13 cellular contexts compared by ENCODE assay signal in genomic region chr16:88809068-88809675, GRCh38. TPM values are rescaled to one million over a fixed set of nuclear protein-coding genes. Genes with fewer than 3 reads are reported as not detected.
DNase-seq lines count a peak whose midpoint lies in the region; ATAC-seq and TF ChIP-seq lines count a peak whose summit lies in the region.
"Had no signal": no experiment of that assay in that cellular context is flagged by ENCODE, and none has a peak within 500 bp of the region (broad histone marks: within the 10 kb centered on the region; RNA-seq: fewer than 3 reads in every experiment).

No MANE protein-coding gene starts in this region.

- H3K4me1 ChIP-seq in GM23338 (ENCODE audit: insufficient read depth): no peaks in the 10 kb centered on the region; the same call in 1 of the 2 replicates

- H4K20me1 ChIP-seq in GM23338 (replicated peaks; ENCODE audit: insufficient read depth): no peaks in the 10 kb centered on the region; the same call in none of the 2 replicates

- CTCF ChIA-PET in T-cell (lab: Charles Lee): no interaction called here

- H3K27me3 Mint-ChIP-seq in GM23338 (ENCODE audit: insufficient read depth, low read depth, poor library complexity): peaks cover 48% of the 10 kb centered on the region
- no peaks in the 10 kb centered on the region for H3K27me3 Mint-ChIP-seq in T-cell
- no peaks in the 10 kb centered on the region for H3K27me3 Mint-ChIP-seq in mesothelial cell of epicardium (ENCODE audit: low read depth)

- peaks cover 19% of the 10 kb centered on the region for H3K36me3 ChIP-seq in GM23338 (ENCODE audit: insufficient read depth)

- DNase-seq in NCI-H82 (lab: John Stamatoyannopoulos, UW) (peak; percentile 27), NCI-H82 treated with DMSO at 0.1 percent for 48 hours (lab: John Stamatoyannopoulos, UW; ENCODE audit: unreplicated experiment) (no peak), GM23338 (ENCODE audit: low spot score) (no peak), T-cell (no peak), mesothelial cell of epicardium (ENCODE audit: low spot score in 2 of 2, unreplicated experiment in 2 of 2) (no peak), Ammon's horn (ENCODE audit: low spot score) (no peak), Right ventricle myocardium inferior (ENCODE audit: missing footprints) (no peak), HK-2 (ENCODE audit: unreplicated experiment) (no peak)
- DNase-seq: activated gamma-delta T cell, endodermal cell, NCI-H1436 treated with DMSO at 0.1 percent for 48 hours, stomach had no signal

- H3K4me3 ChIP-seq in GM23338: no peak overlapping the region
- H3K4me3 ChIP-seq: smooth muscle cell had no signal

- peak overlapping the region; percentile 55; the same call in 1 of the 2 replicates for H3K27ac ChIP-seq in GM23338 (ENCODE audit: low read depth)

- peak overlapping the region; percentile 40; the same call in 2 of the 3 replicates for H3K4me3 Mint-ChIP-seq in GM23338
- H3K4me3 Mint-ChIP-seq in T-cell: peak overlapping the region; percentile 13 to 21 (median 15)
- H3K4me3 Mint-ChIP-seq in mesothelial cell of epicardium: peak overlapping the region; percentile 30

- intact Hi-C loops in Right ventricle myocardium inferior (cut with DNase I): no loop called here

- H3K9me3 Mint-ChIP-seq in GM23338: peaks cover 4% of the 10 kb centered on the region; the same call in 1 of the 3 replicates
- H3K9me3 Mint-ChIP-seq in T-cell: no peaks in the 10 kb centered on the region
- no peaks in the 10 kb centered on the region for H3K9me3 Mint-ChIP-seq in mesothelial cell of epicardium
- H3K9me3 Mint-ChIP-seq: endodermal cell had no signal

- peaks cover 11% of the 10 kb centered on the region; the same call in 2 of the 3 replicates for H3K4me1 Mint-ChIP-seq in GM23338
- peaks cover 12 to 27% (median 14%) of the 10 kb centered on the region in 3 donors for H3K4me1 Mint-ChIP-seq in T-cell
- peaks cover 13% of the 10 kb centered on the region for H3K4me1 Mint-ChIP-seq in mesothelial cell of epicardium

- H2AFZ ChIP-seq in GM23338: no peak overlapping the region

- POLR2A ChIA-PET in T-cell (lab: Charles Lee): no interaction called here

- H3K27me3 ChIP-seq in GM23338 (ENCODE audit: insufficient read depth): no peaks in the 10 kb centered on the region

- no peak for ATAC-seq in GM23338
- no peak for ATAC-seq in T-cell (replicated peaks in 1 of 4)
- no peak for ATAC-seq in Right ventricle myocardium inferior

- H3K79me2 ChIP-seq in GM23338 (replicated peaks; ENCODE audit: insufficient read depth): peaks cover 23% of the 10 kb centered on the region

- no peak overlapping the region for H3K4me2 ChIP-seq in GM23338

- H3F3A ChIP-seq in GM23338 (replicated peaks; ENCODE audit: low read depth): peaks cover 62% of the 10 kb centered on the region

- H3K9me2 ChIP-seq in GM23338 (ENCODE audit: insufficient read depth): no peaks in the 10 kb centered on the region

- TF ChIP-seq CTCF in GM23338 (conservative IDR thresholded peaks at IDR 0.05; ENCODE audit: low read depth in 2 of 2) (no peak), mesothelial cell of epicardium (IDR thresholded peaks at IDR 0.05; ENCODE audit: unreplicated experiment) (no peak)

- H3K27ac Mint-ChIP-seq in GM23338 (peak overlapping the region; percentile 70; the same call in 1 of the 2 replicates), T-cell (peak overlapping the region in 1 of 2 donors; percentile 58), mesothelial cell of epicardium (no peak overlapping the region)

- peaks cover 61% of the 10 kb centered on the region for H3K36me3 Mint-ChIP-seq in GM23338 (ENCODE audit: low read depth)
- no peaks in the 10 kb centered on the region for H3K36me3 Mint-ChIP-seq in T-cell
- H3K36me3 Mint-ChIP-seq in mesothelial cell of epicardium: no peaks in the 10 kb centered on the region

TF ChIP-seq in GM23338, 12 proteins besides CTCF, POLR2A, EP300 and RAD21:
- TF ChIP-seq NANOG (IDR thresholded peaks at IDR 0.05; ENCODE audit: borderline replicate concordance) (no peak), POLR2AphosphoS5 (IDR thresholded peaks at IDR 0.05; ENCODE audit: low read depth) (peak; percentile 63)

RNA-seq across cellular contexts. Expression of gene APRT, which starts 2.6 kb away (rescaled TPM):
- 250 and 258 TPM in 2 replicates for total RNA-seq in GM23338 (2014; rRNA removed; shearing (Covaris generic))
- 522 and 536 TPM in 2 replicates for polyA plus RNA-seq in GM23338 (2016; fragmentation: Nextera tagmentation; extraction: Ambion mirVana)
- total RNA-seq in T-cell (100 to 1,000 TPM; 166 to 245 (median 228) TPM), mesothelial cell of epicardium (95.9 to 99.2 TPM (median 96.2 TPM) in 3 replicates), Right ventricle myocardium inferior (45.3 TPM)

RNA-seq across cellular contexts. Expression of gene CDT1, which starts 5.6 kb away (rescaled TPM):
- total RNA-seq in GM23338 (2014; rRNA removed; shearing (Covaris generic)): 114 and 187 TPM in 2 replicates
- 32.6 and 36.1 TPM in 2 replicates for polyA plus RNA-seq in GM23338 (2016; fragmentation: Nextera tagmentation; extraction: Ambion mirVana)
- 1 to 10 TPM in 4 of 5 donors, under 1 TPM in 1; 0.93 to 3.7 (median 1.5) TPM for total RNA-seq in T-cell
- 14.1 to 15.9 TPM (median 14.6 TPM) in 3 replicates for total RNA-seq in mesothelial cell of epicardium
- 0.65 TPM for total RNA-seq in Right ventricle myocardium inferior

RNA-seq across cellular contexts. Expression of gene PIEZO1, which starts 24.2 kb away (rescaled TPM):
- total RNA-seq in GM23338 (2014; rRNA removed; shearing (Covaris generic)): 56.2 and 70.1 TPM in 2 replicates
- polyA plus RNA-seq in GM23338 (2016; fragmentation: Nextera tagmentation; extraction: Ambion mirVana): 29.6 and 30.4 TPM in 2 replicates
- 100 to 1,000 TPM; 139 to 274 (median 240) TPM for total RNA-seq in T-cell
- total RNA-seq in mesothelial cell of epicardium: 148 to 160 TPM (median 151 TPM) in 3 replicates
- total RNA-seq in Right ventricle myocardium inferior: 18.1 TPM

RNA-seq across cellular contexts. Expression of gene GALNS, which starts 47.6 kb away (rescaled TPM):
- 16.4 and 18.8 TPM in 2 replicates for total RNA-seq in GM23338 (2014; rRNA removed; shearing (Covaris generic))
- 9.7 TPM in 2 replicates for polyA plus RNA-seq in GM23338 (2016; fragmentation: Nextera tagmentation; extraction: Ambion mirVana)
- total RNA-seq in T-cell (10 to 100 TPM; 47.6 to 68.4 (median 58.4) TPM), mesothelial cell of epicardium (41.3 to 44.7 TPM (median 42.4 TPM) in 3 replicates), Right ventricle myocardium inferior (15.8 TPM)

RNA-seq across cellular contexts. Expression of gene TRAPPC2L, which starts 47.8 kb away (rescaled TPM):
- total RNA-seq in GM23338 (2014; rRNA removed; shearing (Covaris generic)): 59.3 and 68.8 TPM in 2 replicates
- polyA plus RNA-seq in GM23338 (2016; fragmentation: Nextera tagmentation; extraction: Ambion mirVana): 167 and 171 TPM in 2 replicates
- 10 to 100 TPM; 45.6 to 61.1 (median 57.5) TPM for total RNA-seq in T-cell
- 88.2 to 101 TPM (median 96.3 TPM) in 3 replicates for total RNA-seq in mesothelial cell of epicardium
- 58.7 TPM for total RNA-seq in Right ventricle myocardium inferior
